ENCODE assay signal across 34 cellular contexts in the genomic region with DNA sequence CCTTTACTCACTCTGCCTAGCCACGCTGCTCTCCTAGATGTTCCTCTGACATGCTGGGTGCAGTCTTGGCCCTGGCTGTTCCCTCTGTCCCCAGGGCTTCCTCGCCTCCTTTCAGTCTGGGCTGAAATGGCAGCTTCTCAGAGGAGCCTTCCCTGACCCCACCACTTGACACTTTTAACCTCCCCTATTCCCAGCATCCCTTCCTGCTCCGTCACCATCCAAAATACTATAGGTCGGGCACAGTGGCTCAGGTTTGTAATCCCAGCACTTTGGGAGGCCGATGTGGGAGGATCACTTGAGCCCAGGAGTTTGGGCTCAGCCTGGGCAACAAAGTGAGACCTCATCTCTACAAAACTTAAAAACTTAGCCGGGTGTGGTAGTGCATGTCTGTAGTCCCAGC. TPM values are rescaled to one million over a fixed set of nuclear protein-coding genes. Genes with fewer than 3 reads are reported as not detected.
DNase-seq lines count a peak whose midpoint lies in the region; ATAC-seq, FAIRE-seq and TF ChIP-seq lines count a peak whose summit lies in the region.
"Had no signal": no experiment of that assay in that cellular context is flagged by ENCODE, and none has a peak within 500 bp of the region (broad histone marks: within the 10 kb centered on the region; RNA-seq: fewer than 3 reads in every experiment).

No MANE protein-coding gene starts in this region.

- POLR2A ChIA-PET in activated B cell treated with CpG ODN at 0.5 μM for 24 hours (lab: Charles Lee): interaction anchor here (0.6 to 1.7 kb wide), 2 partner anchors 21 to 108 kb away, joined by 3 to 4 read pairs; no protein-coding TSS in a partner anchor

- CTCF ChIA-PET in activated B cell treated with CpG ODN at 0.5 μM for 24 hours (lab: Charles Lee): interaction anchor here (0.8 kb wide), 1 partner anchor 158 kb away, joined by 3 read pairs; no protein-coding TSS in a partner anchor

- H3K9me3 ChIP-seq in vagina: no peaks in the 10 kb centered on the region
- H3K9me3 ChIP-seq: ascending aorta, Caco-2, pancreas, Peyer's patch, testis had no signal

- no peak overlapping the region for H3K4me3 ChIP-seq in vagina
- H3K4me3 ChIP-seq: ascending aorta, lung, pancreas, Peyer's patch, skin epidermis, testis had no signal

- no peak for TF ChIP-seq POLR2A in vagina (IDR thresholded peaks at IDR 0.05)

- FAIRE-seq in HTR-8/SVneo (lab: Jason Lieb, UNC): no peak
- FAIRE-seq: colon, G401.6, pancreas had no signal

- no peaks in the 10 kb centered on the region for H3K9me3 Mint-ChIP-seq in natural killer cell
- no peaks in the 10 kb centered on the region for H3K9me3 Mint-ChIP-seq in natural killer cell treated with Interleukin-12 subunit alpha and Interleukin-12 subunit beta and Interleukin-15 and Interleukin-18, amount 100 ng/mL, for 72 hours
- no peaks in the 10 kb centered on the region for H3K9me3 Mint-ChIP-seq in activated B cell treated with CpG ODN at 0.5 μM for 24 hours
- no peaks in the 10 kb centered on the region for H3K9me3 Mint-ChIP-seq in memory B cell
- H3K9me3 Mint-ChIP-seq: activated naive CD8-positive, alpha-beta T cell treated with anti-CD3 and anti-CD28 coated beads for 36 hours; activated T-helper 2 cell treated with anti-CD3 and anti-CD28 coated beads, Interferon-gamma antibody, Interleukin-2, Interleukin-4, amounts not matched to agents 10 μg/mL and 5 μg/mL and 100 μg/mL, durations not matched to agents 14 hours and 24 hours and 36 hours; IgD-negative memory B cell; neural crest cell had no signal

- no peaks in the 10 kb centered on the region for H3K4me1 Mint-ChIP-seq in natural killer cell
- peaks cover 0 to 4% of the 10 kb centered on the region in 2 donors for H3K4me1 Mint-ChIP-seq in natural killer cell treated with Interleukin-12 subunit alpha and Interleukin-12 subunit beta and Interleukin-15 and Interleukin-18, amount 100 ng/mL, for 72 hours (ENCODE audit: low read depth in 2 of 2)
- peaks cover 26% of the 10 kb centered on the region for H3K4me1 Mint-ChIP-seq in activated B cell treated with CpG ODN at 0.5 μM for 24 hours
- peaks cover 8% of the 10 kb centered on the region for H3K4me1 Mint-ChIP-seq in memory B cell

- no peaks in the 10 kb centered on the region for H3K27me3 ChIP-seq in vagina
- H3K27me3 ChIP-seq: ascending aorta, pancreas, Peyer's patch, testis had no signal

- H3K27me3 Mint-ChIP-seq in natural killer cell (ENCODE audit: low read depth in 2 of 2) (peaks cover 0 to 3% of the 10 kb centered on the region in 2 donors), activated B cell treated with CpG ODN at 0.5 μM for 24 hours (no peaks in the 10 kb centered on the region), memory B cell (no peaks in the 10 kb centered on the region)
- H3K27me3 Mint-ChIP-seq in natural killer cell treated with Interleukin-12 subunit alpha and Interleukin-12 subunit beta and Interleukin-15 and Interleukin-18, amount 100 ng/mL, for 72 hours: peaks cover 0 to 3% of the 10 kb centered on the region in 2 donors
- H3K27me3 Mint-ChIP-seq: activated naive CD8-positive, alpha-beta T cell treated with anti-CD3 and anti-CD28 coated beads for 36 hours had no signal

- H3K27ac Mint-ChIP-seq in natural killer cell (no peak overlapping the region), activated B cell treated with CpG ODN at 0.5 μM for 24 hours (no peak overlapping the region), memory B cell (peak overlapping the region; percentile 45)
- H3K27ac Mint-ChIP-seq in natural killer cell treated with Interleukin-12 subunit alpha and Interleukin-12 subunit beta and Interleukin-15 and Interleukin-18, amount 100 ng/mL, for 72 hours: no peak overlapping the region
- H3K27ac Mint-ChIP-seq: activated naive CD8-positive, alpha-beta T cell treated with anti-CD3 and anti-CD28 coated beads for 36 hours; activated T-helper 2 cell treated with anti-CD3 and anti-CD28 coated beads, Interferon-gamma antibody, Interleukin-2, Interleukin-4, amounts not matched to agents 10 μg/mL and 5 μg/mL and 100 μg/mL, durations not matched to agents 14 hours and 24 hours and 36 hours; IgD-negative memory B cell had no signal

- DNase-seq in natural killer cell: peak; percentile 2
- no peak for DNase-seq in natural killer cell treated with Interleukin-12 subunit alpha and Interleukin-12 subunit beta and Interleukin-15 and Interleukin-18, amount 100 ng/mL, for 72 hours (ENCODE audit: low spot score)
- peak; percentile 4 for DNase-seq in activated B cell treated with CpG ODN at 0.5 μM for 24 hours
- no peak for DNase-seq in memory B cell (ENCODE audit: low spot score in 2 of 2)
- peak; percentile 62 to 74 for DNase-seq in vagina (ENCODE audit: extremely low spot score in 2 of 2)
- DNase-seq in HTR-8/SVneo (ENCODE audit: insufficient read length, low spot score): no peak
- DNase-seq in amniotic stem cell (lab: John Stamatoyannopoulos, UW): no peak
- DNase-seq: activated CD4-positive, alpha-beta T cell treated with anti-CD3 and anti-CD28 coated beads for 48 hours; activated naive CD8-positive, alpha-beta T cell treated with anti-CD3 and anti-CD28 coated beads for 36 hours; C1 segment of cervical spinal cord; Caco-2; DMS79; effector CD8-positive, alpha-beta T cell; hippocampal formation; NCI-H1436 treated with DMSO at 0.1 percent for 48 hours; NCI-H2107; NCI-H345; retina; SHP77 treated with DMSO at 0.1 percent for 48 hours; stimulated activated naive CD4-positive, alpha-beta T cell treated with Interleukin-2 at 50 U/mL for 16 hours; T-helper 9 cell; testis had no signal

- no peaks in the 10 kb centered on the region for H3K36me3 ChIP-seq in vagina
- H3K36me3 ChIP-seq: ascending aorta, pancreas, Peyer's patch had no signal

- intact Hi-C loops in natural killer cell (cut with micrococcal nuclease) (no loop called here), activated B cell treated with CpG ODN at 0.5 μM for 24 hours (cut with micrococcal nuclease) (no loop called here), vagina (cut with DNase I) (no loop called here)

- no peak for ATAC-seq in natural killer cell
- no peak for ATAC-seq in natural killer cell treated with Interleukin-12 subunit alpha and Interleukin-12 subunit beta and Interleukin-15 and Interleukin-18, amount 100 ng/mL, for 72 hours
- no peak for ATAC-seq in activated B cell treated with CpG ODN at 0.5 μM for 24 hours (ENCODE audit: low read depth)
- ATAC-seq in memory B cell (ENCODE audit: low read depth): no peak

- TF ChIP-seq CTCF in natural killer cell (IDR thresholded peaks at IDR 0.05) (no peak), activated B cell treated with CpG ODN at 0.5 μM for 24 hours (IDR thresholded peaks at IDR 0.05) (no peak), vagina (IDR thresholded peaks at IDR 0.05) (no peak)

- H3K36me3 Mint-ChIP-seq in natural killer cell: no peaks in the 10 kb centered on the region
- H3K36me3 Mint-ChIP-seq in natural killer cell treated with Interleukin-12 subunit alpha and Interleukin-12 subunit beta and Interleukin-15 and Interleukin-18, amount 100 ng/mL, for 72 hours: no peaks in the 10 kb centered on the region
- no peaks in the 10 kb centered on the region for H3K36me3 Mint-ChIP-seq in activated B cell treated with CpG ODN at 0.5 μM for 24 hours (ENCODE audit: low read depth)
- H3K36me3 Mint-ChIP-seq in memory B cell: no peaks in the 10 kb centered on the region
- H3K36me3 Mint-ChIP-seq: activated naive CD8-positive, alpha-beta T cell treated with anti-CD3 and anti-CD28 coated beads for 36 hours had no signal

- H3K4me1 ChIP-seq in vagina: peaks cover 13% of the 10 kb centered on the region
- H3K4me1 ChIP-seq: ascending aorta, pancreas, Peyer's patch had no signal

- H3K27ac ChIP-seq in vagina: no peak overlapping the region
- H3K27ac ChIP-seq: ascending aorta, pancreas, Peyer's patch, skin epidermis, testis, VCaP had no signal

- H3K4me3 Mint-ChIP-seq in natural killer cell: no peak overlapping the region
- no peak overlapping the region for H3K4me3 Mint-ChIP-seq in natural killer cell treated with Interleukin-12 subunit alpha and Interleukin-12 subunit beta and Interleukin-15 and Interleukin-18, amount 100 ng/mL, for 72 hours
- H3K4me3 Mint-ChIP-seq in activated B cell treated with CpG ODN at 0.5 μM for 24 hours: no peak overlapping the region
- H3K4me3 Mint-ChIP-seq in memory B cell: no peak overlapping the region
- H3K4me3 Mint-ChIP-seq: activated naive CD8-positive, alpha-beta T cell treated with anti-CD3 and anti-CD28 coated beads for 36 hours; IgD-negative memory B cell; neural crest cell had no signal

RNA-seq across cellular contexts. Expression of gene FAM187B, which starts 2.6 kb away (rescaled TPM):
- total RNA-seq in natural killer cell (not detected), activated B cell treated with CpG ODN at 0.5 μM for 24 hours (not detected in 2 replicates), vagina (not detected)
- total RNA-seq in natural killer cell treated with Interleukin-12 subunit alpha and Interleukin-12 subunit beta and Interleukin-15 and Interleukin-18, amount 100 ng/mL, for 72 hours: not detected
- total RNA-seq: activated naive CD8-positive, alpha-beta T cell treated with anti-CD3 and anti-CD28 coated beads for 36 hours; activated T-helper 2 cell treated with anti-CD3 and anti-CD28 coated beads, Interferon-gamma antibody, Interleukin-2, Interleukin-4, amounts not matched to agents 10 μg/mL and 5 μg/mL and 100 μg/mL, durations not matched to agents 14 hours and 24 hours and 36 hours; ascending aorta; Caco-2; mucosa of gallbladder; neural crest cell; pancreas; Peyer's patch had no signal

RNA-seq across cellular contexts. Expression of gene LSR, which starts 22.9 kb away (rescaled TPM):
- 1 to 10 TPM; 3.4 to 6.9 (median 6.7) TPM for total RNA-seq in natural killer cell
- total RNA-seq in natural killer cell treated with Interleukin-12 subunit alpha and Interleukin-12 subunit beta and Interleukin-15 and Interleukin-18, amount 100 ng/mL, for 72 hours: 1 to 10 TPM; 1.5 to 2.7 TPM
- 16.4 and 18.0 TPM in 2 replicates for total RNA-seq in activated B cell treated with CpG ODN at 0.5 μM for 24 hours
- 32.9 TPM for total RNA-seq in vagina

RNA-seq across cellular contexts. Expression of gene USF2, which starts 42.8 kb away (rescaled TPM):
- 100 to 1,000 TPM; 243 to 253 (median 250) TPM for total RNA-seq in natural killer cell
- total RNA-seq in natural killer cell treated with Interleukin-12 subunit alpha and Interleukin-12 subunit beta and Interleukin-15 and Interleukin-18, amount 100 ng/mL, for 72 hours: 100 to 1,000 TPM in 1 of 2 donors, 10 to 100 TPM in 1; 90.4 to 102 TPM
- total RNA-seq in activated B cell treated with CpG ODN at 0.5 μM for 24 hours: 233 and 236 TPM in 2 replicates
- total RNA-seq in vagina: 95.5 TPM

RNA-seq across cellular contexts. Expression of gene HAMP, which starts 56.4 kb away (rescaled TPM):
- 1 to 10 TPM in 1 of 3 donors, under 1 TPM in 2; 0.34 to 1.5 (median 0.45) TPM for total RNA-seq in natural killer cell
- 1 to 10 TPM in 1 of 2 donors, under 1 TPM in 1; 0.92 to 2.4 TPM for total RNA-seq in natural killer cell treated with Interleukin-12 subunit alpha and Interleukin-12 subunit beta and Interleukin-15 and Interleukin-18, amount 100 ng/mL, for 72 hours
- total RNA-seq in activated B cell treated with CpG ODN at 0.5 μM for 24 hours: 1.3 and 2.2 TPM in 2 replicates
- not detected for total RNA-seq in vagina
- total RNA-seq: ascending aorta, Caco-2, Peyer's patch, testis had no signal

Comparison
In these comparisons a context has a peak if more than half of its experiments do, and no peak if none do; other contexts are left out.
1. DNase-seq: peak in natural killer cell (single experiment), activated B cell treated with CpG ODN at 0.5 μM for 24 hours (single experiment) and vagina (2 of 2); none in natural killer cell treated with Interleukin-12 subunit alpha and Interleukin-12 subunit beta and Interleukin-15 and Interleukin-18, amount 100 ng/mL, for 72 hours (single experiment), memory B cell (0 of 2), HTR-8/SVneo (single experiment) and amniotic stem cell (single experiment).